Comparison of ENCODE assay signal across 17 cellular contexts in genomic region chr6:150018846-150019580, GRCh38. TPM values are rescaled to one million over a fixed set of nuclear protein-coding genes. Genes with fewer than 3 reads are reported as not detected.
A peak's percentile ranks its signal among the peaks of the same experiment; 100 is the strongest.
DNase-seq lines count a peak whose midpoint lies in the region; ATAC-seq and TF ChIP-seq lines count a peak whose summit lies in the region.
"Had no signal": no experiment of that assay in that cellular context is flagged by ENCODE, and none has a peak within 500 bp of the region (broad histone marks: within the 10 kb centered on the region; RNA-seq: fewer than 3 reads in every experiment).

No MANE protein-coding gene starts in this region.

- no peak overlapping the region for H3K4ac ChIP-seq in H9 (ENCODE audit: low read depth, low read length)

- TF ChIP-seq CTCF in H9 (conservative IDR thresholded peaks at IDR 0.05), result no peak
- no peak for TF ChIP-seq CTCF in coronary artery (IDR thresholded peaks at IDR 0.05)

- CTCF ChIA-PET in activated CD8-positive, alpha-beta memory T cell treated with anti-CD3 and anti-CD28 coated beads, Interleukin-2, amount 10 ng/mL, durations not matched to agents 7 days and 5 days (lab: Charles Lee), result no interaction called here

- H4K91ac ChIP-seq in H9 (ENCODE audit: insufficient read length, low read depth, low read length), result no peak overlapping the region

- H3K27me3 Mint-ChIP-seq in activated CD8-positive, alpha-beta memory T cell treated with anti-CD3 and anti-CD28 coated beads, Interleukin-2, amount 10 ng/mL, durations not matched to agents 7 days and 5 days, result peaks cover 56% of the 10 kb centered on the region
- peaks cover 67% of the 10 kb centered on the region for H3K27me3 Mint-ChIP-seq in H9 (ENCODE audit: low read depth)

- no peak overlapping the region for H2BK5ac ChIP-seq in H9 (ENCODE audit: insufficient read length, low read length)

- no peaks in the 10 kb centered on the region for H3K79me1 ChIP-seq in H9 (ENCODE audit: insufficient read depth, low read depth, low read length, poor library complexity, severe bottlenecking)

- no peaks in the 10 kb centered on the region for H3K23me2 ChIP-seq in H9 (ENCODE audit: insufficient read length, low read depth, low read length, poor library complexity, severe bottlenecking)

- no peak overlapping the region for H2BK15ac ChIP-seq in H9 (ENCODE audit: low read depth, low read length)

- H3K23ac ChIP-seq in H9 (ENCODE audit: insufficient read length, low read depth, low read length), result no peak overlapping the region

- H3K4me1 ChIP-seq in H9 (ENCODE audit: insufficient read depth, low read length), result no peaks in the 10 kb centered on the region

- no peaks in the 10 kb centered on the region for H3K9me3 Mint-ChIP-seq in activated CD8-positive, alpha-beta memory T cell treated with anti-CD3 and anti-CD28 coated beads, Interleukin-2, amount 10 ng/mL, durations not matched to agents 7 days and 5 days (ENCODE audit: low read depth)
- H3K9me3 Mint-ChIP-seq in H9, result no peaks in the 10 kb centered on the region; a peak in 1 of 5 replicates
- H3K9me3 Mint-ChIP-seq: CD4-positive, alpha-beta memory T cell had no signal

- ATAC-seq in activated CD8-positive, alpha-beta memory T cell treated with anti-CD3 and anti-CD28 coated beads, Interleukin-2, amount 10 ng/mL, durations not matched to agents 7 days and 5 days, result no peak
- no peak for ATAC-seq in left lobe of liver

- H3K9me3 ChIP-seq in H9 (ENCODE audit: control insufficient read depth, low read depth, low read length), result no peaks in the 10 kb centered on the region

- H2BK120ac ChIP-seq in H9 (ENCODE audit: low read depth, low read length, poor library complexity, severe bottlenecking), result no peak overlapping the region

- no peak overlapping the region for H2BK12ac ChIP-seq in H9 (ENCODE audit: insufficient read length, low read depth, low read length)

- H3K27me3 ChIP-seq in H9 (ENCODE audit: insufficient read depth, low read length), result peaks cover 24% of the 10 kb centered on the region

- H2AK5ac ChIP-seq in H9 (ENCODE audit: insufficient read length, low read length), result no peak overlapping the region

- no peaks in the 10 kb centered on the region for H3K79me2 ChIP-seq in H9 (ENCODE audit: insufficient read depth, low read length)

- no peak overlapping the region for H3K27ac ChIP-seq in H9 (ENCODE audit: insufficient read length, low read depth, low read length)
- H3K27ac ChIP-seq in coronary artery, result no peak overlapping the region

- no peak overlapping the region for H2AFZ ChIP-seq in H9 (ENCODE audit: low read length)

- H3K36me3 Mint-ChIP-seq in activated CD8-positive, alpha-beta memory T cell treated with anti-CD3 and anti-CD28 coated beads, Interleukin-2, amount 10 ng/mL, durations not matched to agents 7 days and 5 days, result no peaks in the 10 kb centered on the region
- no peaks in the 10 kb centered on the region; a peak in 1 of 7 replicates for H3K36me3 Mint-ChIP-seq in H9 (ENCODE audit: insufficient read depth in 1 of 3, low read depth in 3 of 3)
- H3K36me3 Mint-ChIP-seq: CD4-positive, alpha-beta memory T cell had no signal

- DNase-seq in activated CD8-positive, alpha-beta memory T cell treated with anti-CD3 and anti-CD28 coated beads, Interleukin-2, amount 50 U/mL, for 48 hours, result peak; percentile 28
- DNase-seq in activated CD8-positive, alpha-beta memory T cell treated with anti-CD3 and anti-CD28 coated beads, Interleukin-2, amount 10 ng/mL, durations not matched to agents 7 days and 5 days, result no peak
- peak; percentile 8 for DNase-seq in H9
- DNase-seq in coronary artery (ENCODE audit: low spot score), result peak; percentile 56
- DNase-seq in mesenteric fat pad (ENCODE audit: low spot score), result peak; percentile 75
- no peak for DNase-seq in left lobe of liver (ENCODE audit: low spot score)
- DNase-seq in HT-29 (ENCODE audit: low spot score), result no peak
- DNase-seq: C1 segment of cervical spinal cord; Calu3; CD4-positive, alpha-beta memory T cell; COR-L47; DMS153; DND-41; GOT3; HCEC 1CT had no signal

- H4K20me1 ChIP-seq in H9 (ENCODE audit: control insufficient read depth, insufficient read depth, insufficient read length), result no peaks in the 10 kb centered on the region

- WGBS in H9 (ENCODE audit: extremely low coverage, insufficient read length, low lambda C conversion rate), result no CpG with 5 or more reads among the region's 6 CpGs

- H2BK20ac ChIP-seq in H9 (ENCODE audit: low read depth, low read length, poor library complexity, severe bottlenecking), result no peak overlapping the region

- H3K14ac ChIP-seq in H9 (ENCODE audit: insufficient read depth, low read length), result no peak overlapping the region

- no peak overlapping the region for H3K18ac ChIP-seq in H9 (ENCODE audit: insufficient read length, low read depth, low read length)

- H3K4me2 ChIP-seq in H9 (ENCODE audit: insufficient read depth, insufficient read length, low read length), result no peak overlapping the region

- no peak overlapping the region for H3K56ac ChIP-seq in H9 (ENCODE audit: insufficient read length, low read depth, low read length)

- no peak overlapping the region for H4K5ac ChIP-seq in H9 (ENCODE audit: insufficient read length, low read depth, low read length)

- H3K4me3 Mint-ChIP-seq in activated CD8-positive, alpha-beta memory T cell treated with anti-CD3 and anti-CD28 coated beads, Interleukin-2, amount 10 ng/mL, durations not matched to agents 7 days and 5 days, result no peak overlapping the region
- H3K4me3 Mint-ChIP-seq in H9, result no peak overlapping the region
- H3K4me3 Mint-ChIP-seq: CD4-positive, alpha-beta memory T cell had no signal

- H3K9ac ChIP-seq in H9 (ENCODE audit: extremely low read depth, insufficient read length, low read length), result no peak overlapping the region

- H3K4me1 Mint-ChIP-seq in activated CD8-positive, alpha-beta memory T cell treated with anti-CD3 and anti-CD28 coated beads, Interleukin-2, amount 10 ng/mL, durations not matched to agents 7 days and 5 days, result peaks cover 21% of the 10 kb centered on the region
- peaks cover 2 to 8% of the 10 kb centered on the region in 2 experiments; a peak in 3 of 4 replicates for H3K4me1 Mint-ChIP-seq in H9

- no peak overlapping the region for H3T11ph ChIP-seq in H9 (ENCODE audit: low read length)

- H3K27ac Mint-ChIP-seq in activated CD8-positive, alpha-beta memory T cell treated with anti-CD3 and anti-CD28 coated beads, Interleukin-2, amount 10 ng/mL, durations not matched to agents 7 days and 5 days, result no peak overlapping the region
- H3K27ac Mint-ChIP-seq in H9, result no peak overlapping the region
- H3K27ac Mint-ChIP-seq: CD4-positive, alpha-beta memory T cell had no signal

- no peak overlapping the region for H3K4me3 ChIP-seq in coronary artery

- H4K8ac ChIP-seq in H9 (replicated peaks; ENCODE audit: insufficient read length, low read depth, low read length), result no peak overlapping the region

RNA-seq across cellular contexts. Expression of gene RAET1L, which starts 6.3 kb away (rescaled TPM):
- not detected for total RNA-seq in activated CD8-positive, alpha-beta memory T cell treated with anti-CD3 and anti-CD28 coated beads, Interleukin-2, amount 10 ng/mL, durations not matched to agents 7 days and 5 days
- total RNA-seq in H9 (2021), result not detected in 2 replicates
- total RNA-seq in mesenteric fat pad, result not detected
- not detected for total RNA-seq in left lobe of liver
- total RNA-seq in HT-29 (2014; rRNA removed; shearing (Covaris generic)), result 1.2 and 1.5 TPM in 2 replicates
- total RNA-seq: A172; A673; CD4-positive, alpha-beta memory T cell had no signal

RNA-seq across cellular contexts. Expression of gene ULBP3, which starts 49.9 kb away (rescaled TPM):
- 1 to 10 TPM; 1.4 to 2.1 TPM for total RNA-seq in activated CD8-positive, alpha-beta memory T cell treated with anti-CD3 and anti-CD28 coated beads, Interleukin-2, amount 10 ng/mL, durations not matched to agents 7 days and 5 days
- 5.6 and 5.8 TPM in 2 replicates for total RNA-seq in H9 (2021)
- 3.0 TPM for total RNA-seq in mesenteric fat pad
- 0.35 TPM for total RNA-seq in left lobe of liver
- total RNA-seq in HT-29 (2014; rRNA removed; shearing (Covaris generic)), result 8.4 and 8.7 TPM in 2 replicates

RNA-seq across cellular contexts. Expression of gene ULBP1, which starts 55.3 kb away (rescaled TPM):
- total RNA-seq in activated CD8-positive, alpha-beta memory T cell treated with anti-CD3 and anti-CD28 coated beads, Interleukin-2, amount 10 ng/mL, durations not matched to agents 7 days and 5 days, result 1 to 10 TPM in 1 of 2 experiments, under 1 TPM in 1; 0.82 to 1.2 TPM
- total RNA-seq in H9 (2021) (1.6 and 2.1 TPM in 2 replicates), mesenteric fat pad (0.19 TPM), left lobe of liver (0.08 TPM)
- total RNA-seq in HT-29 (2014; rRNA removed; shearing (Covaris generic)), result 0.13 TPM in 1 of 2 replicates, not detected in the other
- total RNA-seq: CD4-positive, alpha-beta memory T cell had no signal

Comparison
In these comparisons a context has a peak if more than half of its experiments do, and no peak if none do; other contexts are left out.
1. DNase-seq: peak in activated CD8-positive, alpha-beta memory T cell treated with anti-CD3 and anti-CD28 coated beads, Interleukin-2, amount 50 U/mL, for 48 hours (single experiment), H9 (single experiment), coronary artery (single experiment) and mesenteric fat pad (single experiment); none in activated CD8-positive, alpha-beta memory T cell treated with anti-CD3 and anti-CD28 coated beads, Interleukin-2, amount 10 ng/mL, durations not matched to agents 7 days and 5 days (single experiment), left lobe of liver (single experiment) and HT-29 (single experiment).